Comparison of ENCODE assay signal across 16 cellular contexts in genomic region chr11:76239483-76240142, GRCh38. TPM values are rescaled to one million over a fixed set of nuclear protein-coding genes. Genes with fewer than 3 reads are reported as not detected.
DNase-seq lines count a peak whose midpoint lies in the region; ATAC-seq and TF ChIP-seq lines count a peak whose summit lies in the region.
"Had no signal": no experiment of that assay in that cellular context is flagged by ENCODE, and none has a peak within 500 bp of the region (broad histone marks: within the 10 kb centered on the region; RNA-seq: fewer than 3 reads in every experiment).

No MANE protein-coding gene starts in this region.

- no peak overlapping the region for H3K4ac ChIP-seq in neuronal stem cell (ENCODE audit: low read length)

- DNase-seq in left ventricle myocardium inferior (peak; percentile 10), left cardiac atrium (no peak), chondrocyte (ENCODE audit: low spot score) (peak; percentile 65), neuronal stem cell (ENCODE audit: low spot score) (no peak), aorta (peak; percentile 38 to 62), H4 (ENCODE audit: low spot score) (no peak)
- DNase-seq: BE2C; CD8-positive, alpha-beta T cell; COR-L47; DMS153; GF-D8; GOT3; HCEC 1CT; HFFc6 had no signal

- no peak overlapping the region for H3K9ac ChIP-seq in neuronal stem cell (ENCODE audit: low read depth, low read length, poor library complexity)

- H3K14ac ChIP-seq in neuronal stem cell (ENCODE audit: low read length): no peak overlapping the region

- H3K36me3 Mint-ChIP-seq in chondrocyte (ENCODE audit: low read depth): no peaks in the 10 kb centered on the region

- no peak overlapping the region for H2BK5ac ChIP-seq in neuronal stem cell (ENCODE audit: low read length)

- no peak overlapping the region for H3K23ac ChIP-seq in neuronal stem cell (ENCODE audit: low read depth, low read length, poor library complexity)

- H3K79me1 ChIP-seq in neuronal stem cell (ENCODE audit: low read depth, low read length): no peaks in the 10 kb centered on the region

- H3K9me3 Mint-ChIP-seq in chondrocyte (ENCODE audit: low read depth): no peaks in the 10 kb centered on the region
- H3K9me3 Mint-ChIP-seq: CD8-positive, alpha-beta T cell; HFFc6 had no signal

- H3K4me1 ChIP-seq in left ventricle myocardium inferior (peaks cover 20% of the 10 kb centered on the region), neuronal stem cell (ENCODE audit: control insufficient read depth in 2 of 2, insufficient read depth in 1 of 2, low read depth in 1 of 2, low read length in 2 of 2) (peaks cover 7 to 11% of the 10 kb centered on the region in 2 donors), aorta (ENCODE audit: control insufficient read depth in 1 of 2, insufficient read depth in 2 of 2, low read length in 2 of 2) (no peaks in the 10 kb centered on the region)
- H3K4me1 ChIP-seq: BE2C had no signal

- H2AFZ ChIP-seq in neuronal stem cell (ENCODE audit: low read length): no peak overlapping the region

- no peak overlapping the region for H3K4me3 ChIP-seq in left ventricle myocardium inferior
- H3K4me3 ChIP-seq in neuronal stem cell (ENCODE audit: low read length in 2 of 2): no peak overlapping the region
- H3K4me3 ChIP-seq in aorta (ENCODE audit: low read length in 2 of 2): no peak overlapping the region

- peaks cover 34% of the 10 kb centered on the region for H3K27me3 ChIP-seq in left ventricle myocardium inferior (ENCODE audit: low read depth)
- H3K27me3 ChIP-seq in neuronal stem cell (ENCODE audit: control insufficient read depth in 3 of 3, insufficient read depth in 3 of 3, low read depth in 1 of 3, low read length in 3 of 3): peaks cover 0 to 42% (median 3%) of the 10 kb centered on the region in 3 experiments
- H3K27me3 ChIP-seq in aorta (ENCODE audit: control insufficient read depth in 1 of 2, insufficient read depth in 2 of 2, low read length in 1 of 2): no peaks in the 10 kb centered on the region
- H3K27me3 ChIP-seq: BE2C had no signal

- H3K27ac ChIP-seq in left ventricle myocardium inferior (replicated peaks): no peak overlapping the region
- H3K27ac ChIP-seq in neuronal stem cell (replicated peaks; ENCODE audit: low read length): no peak overlapping the region
- no peak overlapping the region for H3K27ac ChIP-seq in aorta (ENCODE audit: low read depth in 1 of 2, low read length in 2 of 2)
- H3K27ac ChIP-seq: C4-2B had no signal

- H3K18ac ChIP-seq in neuronal stem cell (ENCODE audit: low read length): no peak overlapping the region

- peak overlapping the region; percentile 61 for H2AK5ac ChIP-seq in neuronal stem cell (ENCODE audit: low read depth, low read length)

- WGBS in neuronal stem cell (ENCODE audit: extremely low coverage in 2 of 2, insufficient read length in 2 of 2, insufficient replicate concordance in 1 of 2), 2 donors: no CpG with 5 or more reads among the region's 11 CpGs
- WGBS in aorta, 2 donors: 94 to 95% methylated on average over 11 of the region's 11 CpGs

- peaks cover 11% of the 10 kb centered on the region for H3K4me1 Mint-ChIP-seq in chondrocyte (ENCODE audit: low read depth)

- H3K36me3 ChIP-seq in left ventricle myocardium inferior (no peaks in the 10 kb centered on the region), neuronal stem cell (replicated peaks in 1 of 2; ENCODE audit: control insufficient read depth in 2 of 2, insufficient read depth in 2 of 2, low read length in 2 of 2) (no peaks in the 10 kb centered on the region), aorta (ENCODE audit: control insufficient read depth in 1 of 2, insufficient read depth in 2 of 2, low read length in 1 of 2) (no peaks in the 10 kb centered on the region)
- H3K36me3 ChIP-seq: BE2C had no signal

- no peak overlapping the region for H3K4me2 ChIP-seq in neuronal stem cell (ENCODE audit: insufficient read depth, low read length, poor library complexity, severe bottlenecking)

- no peak overlapping the region for H2BK15ac ChIP-seq in neuronal stem cell (ENCODE audit: low read length)

- H2BK12ac ChIP-seq in neuronal stem cell (ENCODE audit: low read length): no peak overlapping the region

- H3K9me3 ChIP-seq in left ventricle myocardium inferior (replicated peaks) (no peaks in the 10 kb centered on the region), neuronal stem cell (replicated peaks in 1 of 2; ENCODE audit: control insufficient read depth in 2 of 2, insufficient read depth in 1 of 2, low read depth in 1 of 2, low read length in 2 of 2) (no peaks in the 10 kb centered on the region), aorta (ENCODE audit: control insufficient read depth, low read length) (no peaks in the 10 kb centered on the region)
- H3K9me3 ChIP-seq: BE2C had no signal

- intact Hi-C loops in left ventricle myocardium inferior (cut with micrococcal nuclease): no loop called here
- intact Hi-C loops in left cardiac atrium (cut with DNase I): loop anchor here in 1 of 2 donors (10.0 kb wide), 2 partner anchors 85 to 205 kb away; partner anchors contain the start of gene EMSY
- intact Hi-C loops in aorta (cut with DNase I): no loop called here

- ATAC-seq in left cardiac atrium (no peak), aorta (ENCODE audit: low FRiP score) (no peak), HG03342 (IDR thresholded peaks at IDR 0.05; ENCODE audit: unreplicated experiment) (no peak)
- ATAC-seq: CD8-positive, alpha-beta T cell had no signal

- peaks cover 14% of the 10 kb centered on the region for H3K27me3 Mint-ChIP-seq in chondrocyte (ENCODE audit: low read depth)

- no peak for TF ChIP-seq CTCF in left ventricle myocardium inferior (IDR thresholded peaks at IDR 0.05; ENCODE audit: borderline replicate concordance)
- no peak for TF ChIP-seq CTCF in chondrocyte (IDR thresholded peaks at IDR 0.05)

- H4K91ac ChIP-seq in neuronal stem cell (ENCODE audit: low read depth, low read length, poor library complexity): no peak overlapping the region

- no peak overlapping the region for H3K4me3 Mint-ChIP-seq in chondrocyte (ENCODE audit: unreplicated experiment)
- H3K4me3 Mint-ChIP-seq: CD8-positive, alpha-beta T cell; HFFc6 had no signal

- H2BK120ac ChIP-seq in neuronal stem cell (ENCODE audit: low read depth, low read length): no peak overlapping the region

- no peak overlapping the region for H3K27ac Mint-ChIP-seq in chondrocyte (ENCODE audit: unreplicated experiment)
- H3K27ac Mint-ChIP-seq: CD8-positive, alpha-beta T cell; HFFc6 had no signal

- no peak overlapping the region for H4K8ac ChIP-seq in neuronal stem cell (ENCODE audit: low read depth, low read length)

RNA-seq across cellular contexts. Expression of gene WNT11, which starts 33.3 kb away (rescaled TPM):
- total RNA-seq in left ventricle myocardium inferior (22.7 TPM), left cardiac atrium (1 to 10 TPM; 3.4 to 6.6 TPM), chondrocyte (20.7 to 69.4 TPM (median 24.5 TPM) in 3 replicates), aorta (10 to 100 TPM in 1 of 2 donors, 1 to 10 TPM in 1; 7.4 to 30.0 TPM)
- polyA plus RNA-seq in neuronal stem cell (2013, experiment 1 of 2): 0.15 TPM
- polyA plus RNA-seq in neuronal stem cell (2013, experiment 2 of 2): 0.12 TPM
- under 1 TPM; 0.25 to 0.87 TPM for polyA plus RNA-seq in aorta
- total RNA-seq in H4 (2014; rRNA removed; shearing (Covaris generic)): 0.76 TPM in 1 of 2 replicates, not detected in the other
- total RNA-seq: HFFc6 had no signal

Comparison
In these comparisons a context has a peak if more than half of its experiments do, and no peak if none do; other contexts are left out.
1. DNase-seq: peak in left ventricle myocardium inferior (single experiment), chondrocyte (single experiment) and aorta (2 of 2); none in left cardiac atrium (single experiment), neuronal stem cell (single experiment) and H4 (single experiment).